8 cellular contexts compared by ENCODE assay signal in genomic region chr9:755454-756381, GRCh38.
DNase-seq lines count a peak whose midpoint lies in the region; ATAC-seq and TF ChIP-seq lines count a peak whose summit lies in the region.

No MANE protein-coding gene starts in this region.

- TF ChIP-seq POLR2A in stomach (IDR thresholded peaks at IDR 0.05), result no peak

- H3K27ac ChIP-seq in stomach, result no peak overlapping the region

- no peaks in the 10 kb centered on the region for H3K27me3 ChIP-seq in stomach

- TF ChIP-seq CTCF in HFF-Myc (IDR thresholded peaks at IDR 0.05; ENCODE audit: low read depth, low read length, missing control alignments) (no peak), stomach (IDR thresholded peaks at IDR 0.05) (no peak)

- DNase-seq in ACHN (peak; percentile 66), HFF-Myc (ENCODE audit: extremely low read depth, low read depth) (peak; percentile 71), SKM-1 treated with dmso at 0.1 percent for 144 hours (lab: John Stamatoyannopoulos, UW; ENCODE audit: unreplicated experiment) (peak; percentile 95), foreskin melanocyte (peak; percentile 89), stomach (no peak), NCI-H345 (lab: John Stamatoyannopoulos, UW) (no peak), NCI-H2171 (lab: John Stamatoyannopoulos, UW) (no peak)

- H3K4me3 ChIP-seq in HFF-Myc (replicated peaks; ENCODE audit: low read depth, low read length) (no peak overlapping the region), stomach (no peak overlapping the region)

- in situ Hi-C loops in ACHN (cut with HindIII; ENCODE audit: low pct_ligation_motif_present, low pct_unique_long_range_greater_than_20kb, low sequenced_read_pairs), result loop anchor here (25.0 kb wide), 1 partner anchor 143 kb away; no protein-coding TSS in a partner anchor

- H3K4me1 ChIP-seq in stomach, result peaks cover 0 to 30% (median 18%) of the 10 kb centered on the region in 4 donors

- 81 to 89% (median 87%) methylated on average over 12 of the region's 12 CpGs for WGBS in stomach, 5 donors

- intact Hi-C loops in stomach (cut with DNase I; ENCODE audit: low total_unique reads), result loop anchor here (5.0 kb wide), 1 partner anchor 138 kb away; no protein-coding TSS in a partner anchor

- H3K36me3 ChIP-seq in stomach, result no peaks in the 10 kb centered on the region

- no peak for TF ChIP-seq EP300 in stomach (IDR thresholded peaks at IDR 0.05)

- no peak for ATAC-seq in GM18502 (IDR thresholded peaks at IDR 0.05; ENCODE audit: poor library complexity, unreplicated experiment)

- no peaks in the 10 kb centered on the region for H3K9me3 ChIP-seq in stomach

Comparison
In these comparisons a context has a peak if more than half of its experiments do, and no peak if none do; other contexts are left out.
1. DNase-seq: peak in ACHN (single experiment), HFF-Myc (single experiment), SKM-1 treated with dmso at 0.1 percent for 144 hours (single experiment) and foreskin melanocyte (single experiment); none in stomach (single experiment), NCI-H345 (single experiment) and NCI-H2171 (single experiment).